In the genomic region with DNA sequence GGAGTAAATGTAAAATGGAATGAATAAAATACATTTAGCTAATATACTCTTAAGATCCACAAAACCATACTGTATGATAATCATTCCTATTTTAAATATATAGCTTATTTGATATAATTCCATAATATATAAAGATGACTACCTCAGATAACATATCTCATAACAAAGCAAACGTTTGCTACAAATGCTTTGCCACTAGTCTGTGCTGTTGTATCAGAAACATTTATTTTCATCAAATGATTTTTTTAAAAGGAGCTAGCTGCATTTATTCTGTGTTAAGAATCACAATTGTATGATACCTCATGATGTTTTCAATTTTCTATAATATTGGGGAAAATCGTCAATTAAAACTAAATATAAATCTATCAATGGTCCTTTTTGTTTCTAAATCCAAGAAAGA, we compare ENCODE assay signal across 10 cellular contexts.
A peak's percentile ranks its signal among the peaks of the same experiment; 100 is the strongest.
DNase-seq lines count a peak whose midpoint lies in the region; FAIRE-seq and TF ChIP-seq lines count a peak whose summit lies in the region.
"Had no signal": no experiment of that assay in that cellular context is flagged by ENCODE, and none has a peak within 500 bp of the region (broad histone marks: within the 10 kb centered on the region; RNA-seq: fewer than 3 reads in every experiment).

No MANE protein-coding gene starts in this region.

- H4K8ac ChIP-seq in H1 (ENCODE audit: extremely low read depth, insufficient read depth, low read length): no peak overlapping the region

- peak in 1 of 3 experiments; percentile 27; a peak in 2 of 4 replicates for TF ChIP-seq CTCF in H1 (IDR thresholded peaks at IDR 0.05; ENCODE audit: control extremely low read depth in 1 of 3, insufficient read depth in 1 of 3, low read depth in 1 of 3, low read length in 3 of 3)

- H3K36me3 ChIP-seq in H1 (ENCODE audit: control insufficient read depth in 2 of 4, insufficient read depth in 4 of 4, low read length in 3 of 4): no peaks in the 10 kb centered on the region
- H3K36me3 ChIP-seq: MG63, uterus had no signal

- no peak overlapping the region for H2BK120ac ChIP-seq in H1 (replicated peaks; ENCODE audit: low read depth, low read length)

- TF ChIP-seq EP300 in H1 (IDR thresholded peaks at IDR 0.05; ENCODE audit: borderline replicate concordance in 1 of 2, low read depth in 2 of 2, low read length in 2 of 2): no peak

- TF ChIP-seq POLR2A in H1 (IDR thresholded peaks at IDR 0.05; ENCODE audit: control extremely low read depth in 1 of 2, low read depth in 2 of 2, low read length in 2 of 2) (no peak), H54 (IDR thresholded peaks at IDR 0.05; ENCODE audit: low read depth, low read length) (no peak)

- no peak overlapping the region for H2BK12ac ChIP-seq in H1 (ENCODE audit: low read depth, low read length)

- H3K23ac ChIP-seq in H1 (ENCODE audit: insufficient read length): no peak overlapping the region

- no peak overlapping the region for H2BK20ac ChIP-seq in H1 (ENCODE audit: low read length)

- no peak overlapping the region for H3K9ac ChIP-seq in H1 (replicated peaks in 1 of 4; ENCODE audit: extremely low read depth in 1 of 4, low read depth in 3 of 4, low read length in 3 of 4)

- no peak overlapping the region for H3K27ac ChIP-seq in H1 (ENCODE audit: low read depth, low read length)
- H3K27ac ChIP-seq: uterus had no signal

- H2AFZ ChIP-seq in H1 (ENCODE audit: low read length): no peak overlapping the region

- no peak overlapping the region for H3K4me2 ChIP-seq in H1 (ENCODE audit: insufficient read depth in 1 of 2, low read depth in 2 of 2, low read length in 2 of 2)

- no peak overlapping the region for H2BK15ac ChIP-seq in H1 (ENCODE audit: low read length)

- WGBS in H1 (ENCODE audit: extremely low coverage in 1 of 2, insufficient coverage in 1 of 2, insufficient read length in 1 of 2, insufficient replicate concordance in 2 of 2, low coverage in 1 of 2, low lambda C conversion rate in 2 of 2, missing lambda C conversion rate in 1 of 2), 2 experiments: 35% methylated on average over 2 of the region's 2 CpGs; no CpG with 5 or more reads in 1 of the 2 experiments

- FAIRE-seq in H1 (lab: Jason Lieb, UNC): no peak
- no peak for FAIRE-seq in H54 (lab: Jason Lieb, UNC)

- H2BK5ac ChIP-seq in H1 (ENCODE audit: low read depth, low read length): no peak overlapping the region

- POLR2A ChIA-PET in H1 (lab: Charles Lee; ENCODE audit: partially characterized antibody): interaction anchor here (0.7 kb wide), 1 partner anchor 23 kb away, joined by 3 read pairs; no protein-coding TSS in a partner anchor

- H3K14ac ChIP-seq in H1 (ENCODE audit: insufficient read length): no peak overlapping the region

- H4K91ac ChIP-seq in H1 (replicated peaks; ENCODE audit: insufficient read length, low read length): no peak overlapping the region

- H3K4me1 ChIP-seq in H1 (replicated peaks in 1 of 4; ENCODE audit: control insufficient read depth in 3 of 4, insufficient read depth in 4 of 4, low read length in 3 of 4): no peaks in the 10 kb centered on the region
- H3K4me1 ChIP-seq: uterus had no signal

- no peaks in the 10 kb centered on the region for H3K23me2 ChIP-seq in H1 (ENCODE audit: low read depth, low read length)

- H3K9me3 ChIP-seq in H1 (ENCODE audit: insufficient read depth in 2 of 2, low read depth in 1 of 2, low read length in 1 of 2): no peaks in the 10 kb centered on the region
- H3K9me3 ChIP-seq: MG63, uterus had no signal

- peak; percentile 36 for DNase-seq in NCI-H1436 (lab: John Stamatoyannopoulos, UW)
- DNase-seq in NCI-H1436 treated with DMSO at 0.1 percent for 48 hours (lab: John Stamatoyannopoulos, UW): no peak
- DNase-seq in NCI-H460 (ENCODE audit: extremely low read depth, low read depth): peak; percentile 13
- DNase-seq in H1 (ENCODE audit: low read depth in 1 of 2, low spot score in 2 of 2): no peak
- DNase-seq in non-pigmented ciliary epithelial cell (ENCODE audit: low read depth): peak; percentile 4
- no peak for DNase-seq in H54 (ENCODE audit: insufficient read length, low spot score)
- no peak for DNase-seq in amniotic stem cell (lab: John Stamatoyannopoulos, UW)
- no peak for DNase-seq in CD1c-positive myeloid dendritic cell (ENCODE audit: extremely low spot score)
- DNase-seq: MG63, uterus had no signal

- H2AK5ac ChIP-seq in H1 (ENCODE audit: low read depth, low read length): no peak overlapping the region

- peak; percentile 44 to 57 for TF ChIP-seq RAD21 in H1 (IDR thresholded peaks at IDR 0.05 in 1 of 2, conservative IDR thresholded peaks at IDR 0.05 in 1 of 2; ENCODE audit: low read depth in 2 of 2, low read length in 2 of 2)

- no peak overlapping the region for H3K18ac ChIP-seq in H1 (ENCODE audit: extremely low read depth, low read length)

- H4K5ac ChIP-seq in H1 (ENCODE audit: insufficient read length, low read depth, low read length): no peak overlapping the region

- no peaks in the 10 kb centered on the region for H3K27me3 ChIP-seq in H1 (replicated peaks in 1 of 4; ENCODE audit: control insufficient read depth in 3 of 4, extremely low read depth in 1 of 4, insufficient read depth in 3 of 4, low read length in 3 of 4)
- H3K27me3 ChIP-seq: MG63, uterus had no signal

- no peak overlapping the region for H3K4me3 ChIP-seq in H1 (ENCODE audit: extremely low read depth in 1 of 4, insufficient read depth in 2 of 4, low read depth in 3 of 4, low read length in 4 of 4)
- H3K4me3 ChIP-seq: MG63, uterus had no signal

- no peaks in the 10 kb centered on the region for H3K79me1 ChIP-seq in H1 (ENCODE audit: low read depth, low read length)

- H3K4ac ChIP-seq in H1 (replicated peaks; ENCODE audit: insufficient read length, low read depth, low read length): no peak overlapping the region

- no peak overlapping the region for H3K56ac ChIP-seq in H1 (replicated peaks; ENCODE audit: insufficient read length, low read depth, low read length)

- H3K79me2 ChIP-seq in H1 (ENCODE audit: control insufficient read depth in 1 of 2, insufficient read depth in 2 of 2, low read length in 2 of 2): no peaks in the 10 kb centered on the region

- no peaks in the 10 kb centered on the region for H4K20me1 ChIP-seq in H1 (replicated peaks in 1 of 2; ENCODE audit: control insufficient read depth in 1 of 2, insufficient read depth in 2 of 2, low read length in 2 of 2)

- CTCF ChIA-PET in H1 (lab: Charles Lee; ENCODE audit: partially characterized antibody): interaction anchor here (0.6 to 1.9 kb wide), 10 partner anchors 10 to 372 kb away, joined by 3 to 6 read pairs (median 4); no protein-coding TSS in a partner anchor

TF ChIP-seq in H1, 55 proteins besides CTCF, POLR2A, EP300 and RAD21 (continues in another document):
- TF ChIP-seq, protein P1, sequence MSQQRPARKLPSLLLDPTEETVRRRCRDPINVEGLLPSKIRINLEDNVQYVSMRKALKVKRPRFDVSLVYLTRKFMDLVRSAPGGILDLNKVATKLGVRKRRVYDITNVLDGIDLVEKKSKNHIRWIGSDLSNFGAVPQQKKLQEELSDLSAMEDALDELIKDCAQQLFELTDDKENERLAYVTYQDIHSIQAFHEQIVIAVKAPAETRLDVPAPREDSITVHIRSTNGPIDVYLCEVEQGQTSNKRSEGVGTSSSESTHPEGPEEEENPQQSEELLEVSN (IDR thresholded peaks at IDR 0.05): no peak
- TF ChIP-seq FOSL1 (IDR thresholded peaks at IDR 0.05; ENCODE audit: insufficient read depth, low read depth, low read length): no peak
- no peak for TF ChIP-seq HDAC6 (IDR thresholded peaks at IDR 0.05; ENCODE audit: low read depth, low read length)
- TF ChIP-seq CHD1 (IDR thresholded peaks at IDR 0.05; ENCODE audit: low read depth, low read length): no peak
- TF ChIP-seq ASH2L (IDR thresholded peaks at IDR 0.05; ENCODE audit: low read length): no peak
- TF ChIP-seq CBX8 (IDR thresholded peaks at IDR 0.05; ENCODE audit: borderline replicate concordance, low read depth, low read length): no peak
- no peak for TF ChIP-seq KDM4A (IDR thresholded peaks at IDR 0.05; ENCODE audit: low read depth, low read length, severe bottlenecking)
- no peak for TF ChIP-seq JUND (IDR thresholded peaks at IDR 0.05; ENCODE audit: low read length)
- TF ChIP-seq RBBP5 (IDR thresholded peaks at IDR 0.05; ENCODE audit: borderline replicate concordance, low read depth, low read length): no peak
- no peak for TF ChIP-seq PHF8 (conservative IDR thresholded peaks at IDR 0.05; ENCODE audit: low read depth, low read length)

Comparison
In these comparisons a context has a peak if more than half of its experiments do, and no peak if none do; other contexts are left out.
1. DNase-seq: peak in NCI-H1436 (single experiment), NCI-H460 (single experiment) and non-pigmented ciliary epithelial cell (single experiment); none in NCI-H1436 treated with DMSO at 0.1 percent for 48 hours (single experiment), H1 (0 of 2), H54 (single experiment), amniotic stem cell (single experiment) and CD1c-positive myeloid dendritic cell (single experiment).